In the genomic region with DNA sequence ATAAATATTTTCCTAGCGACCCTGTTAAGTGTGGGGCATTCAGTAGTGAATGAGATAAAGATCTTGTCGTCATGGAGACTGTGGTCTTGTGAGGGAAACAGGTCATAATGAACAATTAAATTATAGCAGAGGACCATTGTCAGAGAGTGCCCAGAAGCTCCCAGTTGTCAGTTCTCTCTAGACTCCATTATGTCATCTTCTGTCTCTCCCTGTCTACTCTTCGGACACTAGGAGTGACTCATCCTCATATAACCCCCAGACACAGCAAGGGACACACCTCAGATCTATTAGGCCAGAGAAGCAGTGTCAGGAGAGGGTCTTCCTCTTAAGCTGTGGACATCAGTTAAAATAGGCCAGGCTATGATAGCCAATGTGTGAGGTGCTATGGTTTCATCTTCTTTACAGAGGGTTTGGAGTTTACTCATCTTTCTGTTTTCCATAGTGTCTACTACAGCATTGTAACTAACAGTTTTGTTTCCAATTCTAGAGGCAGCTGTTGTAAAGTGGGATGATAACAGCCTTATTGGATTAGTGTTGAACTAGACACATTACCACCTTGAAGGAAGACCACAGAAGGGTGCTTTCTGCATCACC, we compare ENCODE assay signal across 6 cellular contexts. TPM values are rescaled to one million over a fixed set of nuclear protein-coding genes. Genes with fewer than 3 reads are reported as not detected.
"Had no signal": no experiment of that assay in that cellular context is flagged by ENCODE, and none has a peak within 500 bp of the region (broad histone marks: within the 10 kb centered on the region; RNA-seq: fewer than 3 reads in every experiment).

No MANE protein-coding gene starts in this region.

RNA-seq across cellular contexts. Expression of a gene that starts 5.4 kb away (rescaled TPM):
- total RNA-seq: LHCN-M2 had no signal

RNA-seq across cellular contexts. Expression of a gene that starts 50.7 kb away (rescaled TPM):
- total RNA-seq: activated CD4-positive, alpha-beta T cell treated with anti-CD3 and anti-CD28 coated beads, Interleukin-2, amount 10 ng/mL, durations not matched to agents 24 days and 14 days; LHCN-M2; NCI-H460; PC-9; Right ventricle myocardium superior; T-helper 2 cell treated with Interferon-gamma antibody and Interleukin-4, amounts not matched to agents 100 ng/mL and 5 ng/mL, for 36 hours had no signal
